1 cellular context compared by ENCODE assay signal in the genomic region with DNA sequence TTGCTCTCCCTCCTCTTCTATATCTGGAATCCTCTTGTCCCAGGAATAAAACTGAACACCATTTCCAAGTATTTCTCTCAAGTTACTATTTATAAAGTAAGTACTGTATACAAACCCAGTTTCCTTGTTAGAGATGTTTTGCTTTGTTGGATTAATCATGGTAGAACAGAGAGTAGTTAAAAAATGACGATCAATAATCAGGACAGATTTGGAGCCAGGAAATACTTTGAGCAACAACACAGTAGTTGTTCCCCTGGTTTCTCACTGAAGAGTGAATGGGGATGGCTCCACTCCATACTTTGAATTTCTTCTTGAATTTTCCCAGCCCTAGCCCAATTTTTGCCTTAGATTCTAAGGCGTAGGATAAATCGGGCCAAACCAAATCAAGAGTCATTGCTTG.
TF ChIP-seq lines count a peak whose summit lies in the region.

No MANE protein-coding gene starts in this region.

TF ChIP-seq in HepG2, 621 proteins besides CTCF, POLR2A, EP300 and RAD21 (continued from another document):
- TF ChIP-seq, protein P1, sequence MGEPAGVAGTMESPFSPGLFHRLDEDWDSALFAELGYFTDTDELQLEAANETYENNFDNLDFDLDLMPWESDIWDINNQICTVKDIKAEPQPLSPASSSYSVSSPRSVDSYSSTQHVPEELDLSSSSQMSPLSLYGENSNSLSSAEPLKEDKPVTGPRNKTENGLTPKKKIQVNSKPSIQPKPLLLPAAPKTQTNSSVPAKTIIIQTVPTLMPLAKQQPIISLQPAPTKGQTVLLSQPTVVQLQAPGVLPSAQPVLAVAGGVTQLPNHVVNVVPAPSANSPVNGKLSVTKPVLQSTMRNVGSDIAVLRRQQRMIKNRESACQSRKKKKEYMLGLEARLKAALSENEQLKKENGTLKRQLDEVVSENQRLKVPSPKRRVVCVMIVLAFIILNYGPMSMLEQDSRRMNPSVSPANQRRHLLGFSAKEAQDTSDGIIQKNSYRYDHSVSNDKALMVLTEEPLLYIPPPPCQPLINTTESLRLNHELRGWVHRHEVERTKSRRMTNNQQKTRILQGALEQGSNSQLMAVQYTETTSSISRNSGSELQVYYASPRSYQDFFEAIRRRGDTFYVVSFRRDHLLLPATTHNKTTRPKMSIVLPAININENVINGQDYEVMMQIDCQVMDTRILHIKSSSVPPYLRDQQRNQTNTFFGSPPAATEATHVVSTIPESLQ (CRISPR knock-in tag; conservative IDR thresholded peaks at IDR 0.05), result no peak
- no peak for TF ChIP-seq STAG1 (CRISPR knock-in tag; IDR thresholded peaks at IDR 0.05)
- TF ChIP-seq ATF4 (CRISPR knock-in tag; IDR thresholded peaks at IDR 0.05), result no peak
- TF ChIP-seq RBM22 (optimal IDR thresholded peaks at IDR 0.05; ENCODE audit: low read length), result no peak
